Comparison of ENCODE assay signal across 2 cellular contexts in genomic region chr7:116638592-116638991, GRCh38. TPM values are rescaled to one million over a fixed set of nuclear protein-coding genes. Genes with fewer than 3 reads are reported as not detected.
"Had no signal": no experiment of that assay in that cellular context is flagged by ENCODE, and none has a peak within 500 bp of the region (broad histone marks: within the 10 kb centered on the region; RNA-seq: fewer than 3 reads in every experiment).

No MANE protein-coding gene starts in this region.

RNA-seq across cellular contexts. Expression of gene MET, which starts 33.4 kb away (rescaled TPM):
- polyA plus RNA-seq: immature natural killer cell; naive thymus-derived CD4-positive, alpha-beta T cell had no signal
